23 cellular contexts compared by ENCODE assay signal in the genomic region with DNA sequence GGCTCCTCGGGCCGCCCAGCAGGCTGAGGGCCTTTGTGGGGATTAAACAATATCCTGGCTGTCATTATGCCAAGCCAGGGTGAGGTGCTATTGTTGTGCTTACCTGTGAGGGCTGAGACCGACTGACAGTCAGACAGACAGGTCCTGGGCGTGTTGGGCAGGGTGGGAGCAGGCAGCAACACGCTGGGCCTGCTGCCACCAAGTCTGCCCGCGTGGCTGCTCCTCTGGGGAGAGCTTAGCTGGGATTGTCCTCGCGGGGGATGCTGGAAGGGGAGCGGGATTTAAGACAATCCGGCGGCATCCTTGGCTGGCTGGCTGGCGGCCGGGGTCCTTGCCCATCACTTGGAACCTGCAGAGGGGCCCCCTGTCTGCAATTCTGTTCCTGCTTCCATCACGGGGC. TPM values are rescaled to one million over a fixed set of nuclear protein-coding genes. Genes with fewer than 3 reads are reported as not detected.
DNase-seq lines count a peak whose midpoint lies in the region; ATAC-seq and TF ChIP-seq lines count a peak whose summit lies in the region.
"Had no signal": no experiment of that assay in that cellular context is flagged by ENCODE, and none has a peak within 500 bp of the region (broad histone marks: within the 10 kb centered on the region; RNA-seq: fewer than 3 reads in every experiment).

No MANE protein-coding gene starts in this region.

- H2BK12ac ChIP-seq in neuronal stem cell (ENCODE audit: low read length) = peak overlapping the region; percentile 92

- intact Hi-C loops in IMR-90 (cut with micrococcal nuclease) = no loop called here

- H3K56ac ChIP-seq in IMR-90 (ENCODE audit: extremely low read depth, insufficient read depth, low read length) = no peak overlapping the region

- no peak for TF ChIP-seq POLR2A in IMR-90 (IDR thresholded peaks at IDR 0.05; ENCODE audit: low read depth, low read length)

- no peak for ATAC-seq in IMR-90 (ENCODE audit: low read depth)
- ATAC-seq: PC-3 had no signal

- H3K9ac ChIP-seq in IMR-90 (ENCODE audit: low read depth, low read length) (no peak overlapping the region), neuronal stem cell (ENCODE audit: low read depth, low read length, poor library complexity) (no peak overlapping the region)
- H3K9ac ChIP-seq: BLaER1 treated with 17β-estradiol and CSF1 and Interleukin-3, amounts not matched to agents 10 nM and 100 nM; KMS-11 had no signal

- in situ Hi-C loops in IMR-90 (cut with MboI; ENCODE audit: low sequenced_read_pairs) = no loop called here

- POLR2A ChIA-PET in IMR-90 (lab: Charles Lee; ENCODE audit: unreplicated experiment) = no interaction called here

- CTCF ChIA-PET in IMR-90 (lab: Yijun Ruan, JAX) = no interaction called here

- H3K27me3 ChIP-seq in IMR-90 (ENCODE audit: control insufficient read depth, insufficient read depth, low read length) (no peaks in the 10 kb centered on the region; the same call in 1 of the 2 replicates), neuronal stem cell (ENCODE audit: control insufficient read depth in 3 of 3, insufficient read depth in 3 of 3, low read depth in 1 of 3, low read length in 3 of 3) (no peaks in the 10 kb centered on the region)
- H3K27me3 ChIP-seq: BLaER1 treated with 17β-estradiol and CSF1 and Interleukin-3, amounts not matched to agents 10 nM and 100 nM had no signal

- H3K4me1 ChIP-seq in IMR-90 (ENCODE audit: control insufficient read depth, insufficient read depth, low read length) = peaks cover 5% of the 10 kb centered on the region; the same call in 1 of the 2 replicates
- peaks cover 7% of the 10 kb centered on the region in 2 donors for H3K4me1 ChIP-seq in neuronal stem cell (ENCODE audit: control insufficient read depth in 2 of 2, insufficient read depth in 1 of 2, low read depth in 1 of 2, low read length in 2 of 2)
- H3K4me1 ChIP-seq: HAP-1 had no signal

- no peak overlapping the region for H3K23ac ChIP-seq in IMR-90 (ENCODE audit: low read depth, low read length)
- no peak overlapping the region for H3K23ac ChIP-seq in neuronal stem cell (ENCODE audit: low read depth, low read length, poor library complexity)

- no peak overlapping the region for H3K4me3 ChIP-seq in IMR-90 (ENCODE audit: insufficient read depth, low read depth, low read length)
- H3K4me3 ChIP-seq in epithelial cell of esophagus (ENCODE audit: low read length) = no peak overlapping the region
- H3K4me3 ChIP-seq in neuronal stem cell (ENCODE audit: low read length in 2 of 2) = no peak overlapping the region
- H3K4me3 ChIP-seq: BLaER1 treated with 17β-estradiol and CSF1 and Interleukin-3, amounts not matched to agents 10 nM and 100 nM; HAP-1; SK-N-MC had no signal

- H3K9me3 ChIP-seq in IMR-90 (ENCODE audit: control insufficient read depth, insufficient read depth, low read length) (no peaks in the 10 kb centered on the region), neuronal stem cell (replicated peaks in 1 of 2; ENCODE audit: control insufficient read depth in 2 of 2, insufficient read depth in 1 of 2, low read depth in 1 of 2, low read length in 2 of 2) (no peaks in the 10 kb centered on the region)
- H3K9me3 ChIP-seq: BLaER1 treated with 17β-estradiol and CSF1 and Interleukin-3, amounts not matched to agents 10 nM and 100 nM; Caco-2; HAP-1 had no signal

- H4K91ac ChIP-seq in IMR-90 (ENCODE audit: insufficient read depth, low read depth, low read length) (no peak overlapping the region), neuronal stem cell (ENCODE audit: low read depth, low read length, poor library complexity) (no peak overlapping the region)

- H4K5ac ChIP-seq in IMR-90 (ENCODE audit: low read depth, low read length) = no peak overlapping the region

- H2BK15ac ChIP-seq in IMR-90 (ENCODE audit: low read depth, low read length) = no peak overlapping the region
- no peak overlapping the region for H2BK15ac ChIP-seq in neuronal stem cell (ENCODE audit: low read length)

- H3K18ac ChIP-seq in IMR-90 (ENCODE audit: low read depth, low read length) = no peak overlapping the region
- H3K18ac ChIP-seq in neuronal stem cell (ENCODE audit: low read length) = peak overlapping the region; percentile 74

- H2BK20ac ChIP-seq in IMR-90 (ENCODE audit: low read depth, low read length) = no peak overlapping the region

- H3K79me1 ChIP-seq in IMR-90 (ENCODE audit: low read depth in 1 of 2, low read length in 2 of 2) = no peaks in the 10 kb centered on the region
- no peaks in the 10 kb centered on the region for H3K79me1 ChIP-seq in neuronal stem cell (ENCODE audit: low read depth, low read length)

- BruUV-seq in IMR-90 (replicated peaks; lab: Mats Ljungman, UMichigan) = no TSS peak

- no peak overlapping the region for H2BK120ac ChIP-seq in IMR-90 (ENCODE audit: low read depth, low read length)
- H2BK120ac ChIP-seq in neuronal stem cell (ENCODE audit: low read depth, low read length) = no peak overlapping the region

- H4K20me1 ChIP-seq in IMR-90 (ENCODE audit: insufficient read depth, low read length) = no peaks in the 10 kb centered on the region

- H3K36me3 ChIP-seq in IMR-90 (ENCODE audit: control insufficient read depth, insufficient read depth, low read length) = no peaks in the 10 kb centered on the region
- no peaks in the 10 kb centered on the region for H3K36me3 ChIP-seq in neuronal stem cell (replicated peaks in 1 of 2; ENCODE audit: control insufficient read depth in 2 of 2, insufficient read depth in 2 of 2, low read length in 2 of 2)

- H4K8ac ChIP-seq in IMR-90 (ENCODE audit: low read depth in 2 of 2, low read length in 2 of 2) (no peak overlapping the region), neuronal stem cell (ENCODE audit: low read depth, low read length) (no peak overlapping the region)

- dilution Hi-C loops in IMR-90 (cut with HindIII; ENCODE audit: low sequenced_read_pairs, unreplicated experiment) = no loop called here

- H2BK5ac ChIP-seq in IMR-90 (ENCODE audit: low read depth, low read length, poor library complexity, severe bottlenecking) = no peak overlapping the region
- H2BK5ac ChIP-seq in neuronal stem cell (ENCODE audit: low read length) = no peak overlapping the region

- H3K9me1 ChIP-seq in IMR-90 (ENCODE audit: insufficient read depth, low read length) = no peaks in the 10 kb centered on the region

- H3K4ac ChIP-seq in IMR-90 (ENCODE audit: low read depth, low read length) (no peak overlapping the region), neuronal stem cell (ENCODE audit: low read length) (no peak overlapping the region)

- WGBS in IMR-90 (ENCODE audit: extremely low coverage in 2 of 2, insufficient read length in 1 of 2), 2 experiments = 88% methylated on average over 5 of the region's 15 CpGs; no CpG with 5 or more reads in 1 of the 2 experiments
- WGBS in neuronal stem cell (ENCODE audit: extremely low coverage in 2 of 2, insufficient read length in 2 of 2, insufficient replicate concordance in 1 of 2), 2 donors = no CpG with 5 or more reads among the region's 15 CpGs

- no peak for TF ChIP-seq RAD21 in IMR-90 (IDR thresholded peaks at IDR 0.05; ENCODE audit: low read length)

- TF ChIP-seq CTCF in IMR-90 (conservative IDR thresholded peaks at IDR 0.05; ENCODE audit: low read depth, low read length) (no peak), epithelial cell of esophagus (IDR thresholded peaks at IDR 0.05; ENCODE audit: insufficient read depth, low read depth, low read length, missing control alignments) (peak; percentile 19)

- DNase-seq in NCI-H2171 treated with DMSO at 0.1 percent for 48 hours (lab: John Stamatoyannopoulos, UW) = peak; percentile 23
- no peak for DNase-seq in NCI-H2171 (lab: John Stamatoyannopoulos, UW)
- no peak for DNase-seq in IMR-90
- DNase-seq in epithelial cell of esophagus (ENCODE audit: low read depth) = peak; percentile 92
- DNase-seq in neuronal stem cell (ENCODE audit: low spot score) = no peak
- no peak for DNase-seq in NCI-H2029 treated with DMSO at 0.1 percent for 48 hours (lab: John Stamatoyannopoulos, UW)
- no peak for DNase-seq in DMS114 treated with DMSO at 0.1 percent for 48 hours (lab: John Stamatoyannopoulos, UW; ENCODE audit: unreplicated experiment)
- no peak for DNase-seq in NCI-H128 (lab: John Stamatoyannopoulos, UW; ENCODE audit: unreplicated experiment)
- DNase-seq: 8988T; Caco-2; CD4-positive, alpha-beta memory T cell; DMS153; NCI-H1105; NCI-H2081; NCI-H2227 treated with DMSO at 0.1 percent for 48 hours; NCI-H510A treated with DMSO at 0.1 percent for 48 hours; PC-3; SHP77 treated with DMSO at 0.1 percent for 48 hours had no signal

- H2AK5ac ChIP-seq in IMR-90 (ENCODE audit: low read depth, low read length) (no peak overlapping the region), neuronal stem cell (ENCODE audit: low read depth, low read length) (peak overlapping the region; percentile 89)

- H3K27ac ChIP-seq in IMR-90 (ENCODE audit: insufficient read depth, low read length) = no peak overlapping the region
- no peak overlapping the region for H3K27ac ChIP-seq in neuronal stem cell (replicated peaks; ENCODE audit: low read length)
- H3K27ac ChIP-seq: BLaER1 treated with 17β-estradiol and CSF1 and Interleukin-3, amounts not matched to agents 10 nM and 100 nM; HL-60; KMS-11; SK-N-MC had no signal

- H3K14ac ChIP-seq in IMR-90 (replicated peaks; ENCODE audit: low read depth, low read length) = no peak overlapping the region
- peak overlapping the region; percentile 90 for H3K14ac ChIP-seq in neuronal stem cell (ENCODE audit: low read length)

- H3K4me2 ChIP-seq in IMR-90 (ENCODE audit: low read depth, low read length) (no peak overlapping the region), neuronal stem cell (ENCODE audit: insufficient read depth, low read length, poor library complexity, severe bottlenecking) (no peak overlapping the region)
- H3K4me2 ChIP-seq: BLaER1 treated with 17β-estradiol and CSF1 and Interleukin-3, amounts not matched to agents 10 nM and 100 nM; KMS-11 had no signal

- no peak overlapping the region for H2AFZ ChIP-seq in IMR-90 (replicated peaks; ENCODE audit: low read length, poor library complexity)
- H2AFZ ChIP-seq in neuronal stem cell (ENCODE audit: low read length) = peak overlapping the region; percentile 65

- peak overlapping the region; percentile 65 for H2AK9ac ChIP-seq in IMR-90 (replicated peaks; ENCODE audit: low read depth, low read length, poor library complexity)

TF ChIP-seq in IMR-90, 13 proteins besides CTCF, POLR2A, EP300 and RAD21:
- TF ChIP-seq MAZ (IDR thresholded peaks at IDR 0.05; ENCODE audit: borderline replicate concordance, low read depth, low read length) = no peak

RNA-seq across cellular contexts. Expression of gene ITPR3, which starts 20.0 kb away (rescaled TPM):
- total RNA-seq in IMR-90 (2012; rRNA removed) = 1.6 and 1.7 TPM in 2 replicates
- polyA plus RNA-seq in IMR-90 (2012; rRNA removed) = 3.7 and 4.1 TPM in 2 replicates
- polyA plus RNA-seq in IMR-90 (2012; cell fraction: cytosol; rRNA removed) = 1.3 and 3.6 TPM in 2 replicates
- polyA plus RNA-seq in IMR-90 (2012; cell fraction: nucleus; rRNA removed; ENCODE audit: low replicate concordance) = 20.9 and 27.8 TPM in 2 replicates
- polyA plus RNA-seq in neuronal stem cell (2013, experiment 1 of 2) = 1.4 TPM
- polyA plus RNA-seq in neuronal stem cell (2013, experiment 2 of 2) = 1.4 TPM

Comparison
In these comparisons a context has a peak if more than half of its experiments do, and no peak if none do; other contexts are left out.
1. DNase-seq: peak in NCI-H2171 treated with DMSO at 0.1 percent for 48 hours (single experiment) and epithelial cell of esophagus (single experiment); none in NCI-H2171 (single experiment), IMR-90 (single experiment), neuronal stem cell (single experiment), NCI-H2029 treated with DMSO at 0.1 percent for 48 hours (single experiment), DMS114 treated with DMSO at 0.1 percent for 48 hours (single experiment) and NCI-H128 (single experiment).